Comparison of ENCODE assay signal across 1 cellular context in genomic region chr2:183060500-183061231, GRCh38.
TF ChIP-seq lines count a peak whose summit lies in the region.

No MANE protein-coding gene starts in this region.

TF ChIP-seq in HepG2, 621 proteins besides CTCF, POLR2A, EP300 and RAD21 (continued from another document and continues in another):
- TF ChIP-seq, protein P1, sequence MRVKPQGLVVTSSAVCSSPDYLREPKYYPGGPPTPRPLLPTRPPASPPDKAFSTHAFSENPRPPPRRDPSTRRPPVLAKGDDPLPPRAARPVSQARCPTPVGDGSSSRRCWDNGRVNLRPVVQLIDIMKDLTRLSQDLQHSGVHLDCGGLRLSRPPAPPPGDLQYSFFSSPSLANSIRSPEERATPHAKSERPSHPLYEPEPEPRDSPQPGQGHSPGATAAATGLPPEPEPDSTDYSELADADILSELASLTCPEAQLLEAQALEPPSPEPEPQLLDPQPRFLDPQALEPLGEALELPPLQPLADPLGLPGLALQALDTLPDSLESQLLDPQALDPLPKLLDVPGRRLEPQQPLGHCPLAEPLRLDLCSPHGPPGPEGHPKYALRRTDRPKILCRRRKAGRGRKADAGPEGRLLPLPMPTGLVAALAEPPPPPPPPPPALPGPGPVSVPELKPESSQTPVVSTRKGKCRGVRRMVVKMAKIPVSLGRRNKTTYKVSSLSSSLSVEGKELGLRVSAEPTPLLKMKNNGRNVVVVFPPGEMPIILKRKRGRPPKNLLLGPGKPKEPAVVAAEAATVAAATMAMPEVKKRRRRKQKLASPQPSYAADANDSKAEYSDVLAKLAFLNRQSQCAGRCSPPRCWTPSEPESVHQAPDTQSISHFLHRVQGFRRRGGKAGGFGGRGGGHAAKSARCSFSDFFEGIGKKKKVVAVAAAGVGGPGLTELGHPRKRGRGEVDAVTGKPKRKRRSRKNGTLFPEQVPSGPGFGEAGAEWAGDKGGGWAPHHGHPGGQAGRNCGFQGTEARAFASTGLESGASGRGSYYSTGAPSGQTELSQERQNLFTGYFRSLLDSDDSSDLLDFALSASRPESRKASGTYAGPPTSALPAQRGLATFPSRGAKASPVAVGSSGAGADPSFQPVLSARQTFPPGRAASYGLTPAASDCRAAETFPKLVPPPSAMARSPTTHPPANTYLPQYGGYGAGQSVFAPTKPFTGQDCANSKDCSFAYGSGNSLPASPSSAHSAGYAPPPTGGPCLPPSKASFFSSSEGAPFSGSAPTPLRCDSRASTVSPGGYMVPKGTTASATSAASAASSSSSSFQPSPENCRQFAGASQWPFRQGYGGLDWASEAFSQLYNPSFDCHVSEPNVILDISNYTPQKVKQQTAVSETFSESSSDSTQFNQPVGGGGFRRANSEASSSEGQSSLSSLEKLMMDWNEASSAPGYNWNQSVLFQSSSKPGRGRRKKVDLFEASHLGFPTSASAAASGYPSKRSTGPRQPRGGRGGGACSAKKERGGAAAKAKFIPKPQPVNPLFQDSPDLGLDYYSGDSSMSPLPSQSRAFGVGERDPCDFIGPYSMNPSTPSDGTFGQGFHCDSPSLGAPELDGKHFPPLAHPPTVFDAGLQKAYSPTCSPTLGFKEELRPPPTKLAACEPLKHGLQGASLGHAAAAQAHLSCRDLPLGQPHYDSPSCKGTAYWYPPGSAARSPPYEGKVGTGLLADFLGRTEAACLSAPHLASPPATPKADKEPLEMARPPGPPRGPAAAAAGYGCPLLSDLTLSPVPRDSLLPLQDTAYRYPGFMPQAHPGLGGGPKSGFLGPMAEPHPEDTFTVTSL (CRISPR knock-in tag; IDR thresholded peaks at IDR 0.05; ENCODE audit: borderline replicate concordance), result peak; percentile 74
- TF ChIP-seq ZMYM3 (CRISPR knock-in tag; IDR thresholded peaks at IDR 0.05) (no peak), ZSCAN30 (CRISPR knock-in tag; IDR thresholded peaks at IDR 0.05) (no peak), HMGXB3 (CRISPR knock-in tag; IDR thresholded peaks at IDR 0.05; ENCODE audit: borderline replicate concordance) (no peak), MTA3 (CRISPR knock-in tag; IDR thresholded peaks at IDR 0.05) (no peak), SP5 (CRISPR knock-in tag; IDR thresholded peaks at IDR 0.05; ENCODE audit: borderline replicate concordance, low read depth) (no peak), HNF4A (CRISPR knock-in tag; IDR thresholded peaks at IDR 0.05) (peak; percentile 86), ZNF652 (CRISPR knock-in tag; IDR thresholded peaks at IDR 0.05; ENCODE audit: borderline replicate concordance, low read depth) (no peak), ZNF343 (CRISPR knock-in tag; IDR thresholded peaks at IDR 0.05) (no peak), SCMH1 (CRISPR knock-in tag; IDR thresholded peaks at IDR 0.05; ENCODE audit: borderline replicate concordance) (no peak), ZBTB21 (CRISPR knock-in tag; IDR thresholded peaks at IDR 0.05) (no peak), XBP1 (CRISPR knock-in tag; IDR thresholded peaks at IDR 0.05) (no peak), TCF7 (IDR thresholded peaks at IDR 0.05; ENCODE audit: low read depth) (no peak), MIER3 (CRISPR knock-in tag; IDR thresholded peaks at IDR 0.05; ENCODE audit: borderline replicate concordance) (no peak), ZNF333 (CRISPR knock-in tag; IDR thresholded peaks at IDR 0.05; ENCODE audit: borderline replicate concordance) (no peak), ATAD3A (CRISPR knock-in tag; IDR thresholded peaks at IDR 0.05) (no peak), ZNF10 (CRISPR knock-in tag; IDR thresholded peaks at IDR 0.05; ENCODE audit: borderline replicate concordance, low read depth) (no peak), ZNF318 (CRISPR knock-in tag; IDR thresholded peaks at IDR 0.05) (0 out of 2 replicates have a peak, but pooled peaks have one; percentile 79), ATF3 (CRISPR knock-in tag; IDR thresholded peaks at IDR 0.05) (no peak), KLF15 (CRISPR knock-in tag; IDR thresholded peaks at IDR 0.05; ENCODE audit: borderline replicate concordance) (no peak), ZFY (CRISPR knock-in tag; IDR thresholded peaks at IDR 0.05) (no peak), BHLHE40 (IDR thresholded peaks at IDR 0.05; ENCODE audit: low read length) (no peak), ZNF256 (CRISPR knock-in tag; conservative IDR thresholded peaks at IDR 0.05) (no peak), HOXA7 (CRISPR knock-in tag; IDR thresholded peaks at IDR 0.05) (no peak), CHD4 (IDR thresholded peaks at IDR 0.05; ENCODE audit: borderline replicate concordance, low read length) (no peak), KAT8 (CRISPR knock-in tag; IDR thresholded peaks at IDR 0.05) (no peak)
- TF ChIP-seq, protein P2, sequence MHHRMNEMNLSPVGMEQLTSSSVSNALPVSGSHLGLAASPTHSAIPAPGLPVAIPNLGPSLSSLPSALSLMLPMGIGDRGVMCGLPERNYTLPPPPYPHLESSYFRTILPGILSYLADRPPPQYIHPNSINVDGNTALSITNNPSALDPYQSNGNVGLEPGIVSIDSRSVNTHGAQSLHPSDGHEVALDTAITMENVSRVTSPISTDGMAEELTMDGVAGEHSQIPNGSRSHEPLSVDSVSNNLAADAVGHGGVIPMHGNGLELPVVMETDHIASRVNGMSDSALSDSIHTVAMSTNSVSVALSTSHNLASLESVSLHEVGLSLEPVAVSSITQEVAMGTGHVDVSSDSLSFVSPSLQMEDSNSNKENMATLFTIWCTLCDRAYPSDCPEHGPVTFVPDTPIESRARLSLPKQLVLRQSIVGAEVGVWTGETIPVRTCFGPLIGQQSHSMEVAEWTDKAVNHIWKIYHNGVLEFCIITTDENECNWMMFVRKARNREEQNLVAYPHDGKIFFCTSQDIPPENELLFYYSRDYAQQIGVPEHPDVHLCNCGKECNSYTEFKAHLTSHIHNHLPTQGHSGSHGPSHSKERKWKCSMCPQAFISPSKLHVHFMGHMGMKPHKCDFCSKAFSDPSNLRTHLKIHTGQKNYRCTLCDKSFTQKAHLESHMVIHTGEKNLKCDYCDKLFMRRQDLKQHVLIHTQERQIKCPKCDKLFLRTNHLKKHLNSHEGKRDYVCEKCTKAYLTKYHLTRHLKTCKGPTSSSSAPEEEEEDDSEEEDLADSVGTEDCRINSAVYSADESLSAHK (CRISPR knock-in tag; IDR thresholded peaks at IDR 0.05; ENCODE audit: borderline replicate concordance), result no peak
- TF ChIP-seq, protein P3, sequence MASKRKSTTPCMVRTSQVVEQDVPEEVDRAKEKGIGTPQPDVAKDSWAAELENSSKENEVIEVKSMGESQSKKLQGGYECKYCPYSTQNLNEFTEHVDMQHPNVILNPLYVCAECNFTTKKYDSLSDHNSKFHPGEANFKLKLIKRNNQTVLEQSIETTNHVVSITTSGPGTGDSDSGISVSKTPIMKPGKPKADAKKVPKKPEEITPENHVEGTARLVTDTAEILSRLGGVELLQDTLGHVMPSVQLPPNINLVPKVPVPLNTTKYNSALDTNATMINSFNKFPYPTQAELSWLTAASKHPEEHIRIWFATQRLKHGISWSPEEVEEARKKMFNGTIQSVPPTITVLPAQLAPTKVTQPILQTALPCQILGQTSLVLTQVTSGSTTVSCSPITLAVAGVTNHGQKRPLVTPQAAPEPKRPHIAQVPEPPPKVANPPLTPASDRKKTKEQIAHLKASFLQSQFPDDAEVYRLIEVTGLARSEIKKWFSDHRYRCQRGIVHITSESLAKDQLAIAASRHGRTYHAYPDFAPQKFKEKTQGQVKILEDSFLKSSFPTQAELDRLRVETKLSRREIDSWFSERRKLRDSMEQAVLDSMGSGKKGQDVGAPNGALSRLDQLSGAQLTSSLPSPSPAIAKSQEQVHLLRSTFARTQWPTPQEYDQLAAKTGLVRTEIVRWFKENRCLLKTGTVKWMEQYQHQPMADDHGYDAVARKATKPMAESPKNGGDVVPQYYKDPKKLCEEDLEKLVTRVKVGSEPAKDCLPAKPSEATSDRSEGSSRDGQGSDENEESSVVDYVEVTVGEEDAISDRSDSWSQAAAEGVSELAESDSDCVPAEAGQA (IDR thresholded peaks at IDR 0.05; ENCODE audit: low read depth), result no peak
- TF ChIP-seq, protein P3 (CRISPR knock-in tag; IDR thresholded peaks at IDR 0.05; ENCODE audit: borderline replicate concordance), result no peak
